Comparison of ENCODE assay signal across 1 cellular context in the genomic region with DNA sequence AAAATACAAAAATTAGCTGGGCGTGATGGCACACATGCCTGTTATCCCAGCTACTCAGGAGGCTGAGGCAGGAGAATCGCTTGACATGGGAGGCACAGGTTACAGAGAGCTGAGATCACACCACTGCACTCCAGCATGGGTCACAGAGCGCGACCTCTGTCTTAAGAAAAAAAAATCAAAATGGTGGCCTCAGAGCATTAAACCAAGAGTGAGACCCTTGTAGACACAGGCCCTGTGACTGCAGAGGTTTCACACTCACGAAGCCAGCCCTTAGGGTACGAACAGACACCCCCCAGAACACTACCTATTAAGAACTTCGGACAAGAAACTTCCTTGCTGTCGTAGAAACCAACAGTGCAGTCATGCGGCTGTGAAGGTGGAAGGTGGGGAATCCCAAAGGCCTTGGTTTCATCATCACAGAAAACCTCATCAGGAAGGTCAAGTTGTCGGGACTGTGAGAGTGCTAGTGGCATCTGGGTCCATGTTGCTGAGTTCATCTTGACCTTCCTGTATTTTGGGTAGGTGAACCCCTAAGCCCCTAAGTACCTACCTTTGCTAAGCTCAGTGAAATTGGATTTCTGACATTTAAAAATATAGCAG.
TF ChIP-seq lines count a peak whose summit lies in the region.

No MANE protein-coding gene starts in this region.

TF ChIP-seq in GM12878, 131 proteins besides CTCF, POLR2A, EP300 and RAD21 (continued from another document):
- no peak for TF ChIP-seq ZBED1 (IDR thresholded peaks at IDR 0.05; ENCODE audit: borderline replicate concordance)
- no peak for TF ChIP-seq ZNF24 (IDR thresholded peaks at IDR 0.05)
- no peak for TF ChIP-seq FOS (IDR thresholded peaks at IDR 0.05; ENCODE audit: borderline replicate concordance, extremely low read depth, insufficient read length)
- TF ChIP-seq TCF3 (IDR thresholded peaks at IDR 0.05; ENCODE audit: borderline replicate concordance, insufficient read depth, low read depth, low read length): no peak
- TF ChIP-seq, protein P1, sequence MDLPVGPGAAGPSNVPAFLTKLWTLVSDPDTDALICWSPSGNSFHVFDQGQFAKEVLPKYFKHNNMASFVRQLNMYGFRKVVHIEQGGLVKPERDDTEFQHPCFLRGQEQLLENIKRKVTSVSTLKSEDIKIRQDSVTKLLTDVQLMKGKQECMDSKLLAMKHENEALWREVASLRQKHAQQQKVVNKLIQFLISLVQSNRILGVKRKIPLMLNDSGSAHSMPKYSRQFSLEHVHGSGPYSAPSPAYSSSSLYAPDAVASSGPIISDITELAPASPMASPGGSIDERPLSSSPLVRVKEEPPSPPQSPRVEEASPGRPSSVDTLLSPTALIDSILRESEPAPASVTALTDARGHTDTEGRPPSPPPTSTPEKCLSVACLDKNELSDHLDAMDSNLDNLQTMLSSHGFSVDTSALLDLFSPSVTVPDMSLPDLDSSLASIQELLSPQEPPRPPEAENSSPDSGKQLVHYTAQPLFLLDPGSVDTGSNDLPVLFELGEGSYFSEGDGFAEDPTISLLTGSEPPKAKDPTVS (IDR thresholded peaks at IDR 0.05; ENCODE audit: low read depth, low read length): no peak
- TF ChIP-seq, protein P2, sequence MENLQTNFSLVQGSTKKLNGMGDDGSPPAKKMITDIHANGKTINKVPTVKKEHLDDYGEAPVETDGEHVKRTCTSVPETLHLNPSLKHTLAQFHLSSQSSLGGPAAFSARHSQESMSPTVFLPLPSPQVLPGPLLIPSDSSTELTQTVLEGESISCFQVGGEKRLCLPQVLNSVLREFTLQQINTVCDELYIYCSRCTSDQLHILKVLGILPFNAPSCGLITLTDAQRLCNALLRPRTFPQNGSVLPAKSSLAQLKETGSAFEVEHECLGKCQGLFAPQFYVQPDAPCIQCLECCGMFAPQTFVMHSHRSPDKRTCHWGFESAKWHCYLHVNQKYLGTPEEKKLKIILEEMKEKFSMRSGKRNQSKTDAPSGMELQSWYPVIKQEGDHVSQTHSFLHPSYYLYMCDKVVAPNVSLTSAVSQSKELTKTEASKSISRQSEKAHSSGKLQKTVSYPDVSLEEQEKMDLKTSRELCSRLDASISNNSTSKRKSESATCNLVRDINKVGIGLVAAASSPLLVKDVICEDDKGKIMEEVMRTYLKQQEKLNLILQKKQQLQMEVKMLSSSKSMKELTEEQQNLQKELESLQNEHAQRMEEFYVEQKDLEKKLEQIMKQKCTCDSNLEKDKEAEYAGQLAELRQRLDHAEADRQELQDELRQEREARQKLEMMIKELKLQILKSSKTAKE (IDR thresholded peaks at IDR 0.05; ENCODE audit: low read depth, poor library complexity, severe bottlenecking): no peak
- TF ChIP-seq, protein P3, sequence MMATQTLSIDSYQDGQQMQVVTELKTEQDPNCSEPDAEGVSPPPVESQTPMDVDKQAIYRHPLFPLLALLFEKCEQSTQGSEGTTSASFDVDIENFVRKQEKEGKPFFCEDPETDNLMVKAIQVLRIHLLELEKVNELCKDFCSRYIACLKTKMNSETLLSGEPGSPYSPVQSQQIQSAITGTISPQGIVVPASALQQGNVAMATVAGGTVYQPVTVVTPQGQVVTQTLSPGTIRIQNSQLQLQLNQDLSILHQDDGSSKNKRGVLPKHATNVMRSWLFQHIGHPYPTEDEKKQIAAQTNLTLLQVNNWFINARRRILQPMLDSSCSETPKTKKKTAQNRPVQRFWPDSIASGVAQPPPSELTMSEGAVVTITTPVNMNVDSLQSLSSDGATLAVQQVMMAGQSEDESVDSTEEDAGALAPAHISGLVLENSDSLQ (IDR thresholded peaks at IDR 0.05): no peak
- TF ChIP-seq, protein P4, sequence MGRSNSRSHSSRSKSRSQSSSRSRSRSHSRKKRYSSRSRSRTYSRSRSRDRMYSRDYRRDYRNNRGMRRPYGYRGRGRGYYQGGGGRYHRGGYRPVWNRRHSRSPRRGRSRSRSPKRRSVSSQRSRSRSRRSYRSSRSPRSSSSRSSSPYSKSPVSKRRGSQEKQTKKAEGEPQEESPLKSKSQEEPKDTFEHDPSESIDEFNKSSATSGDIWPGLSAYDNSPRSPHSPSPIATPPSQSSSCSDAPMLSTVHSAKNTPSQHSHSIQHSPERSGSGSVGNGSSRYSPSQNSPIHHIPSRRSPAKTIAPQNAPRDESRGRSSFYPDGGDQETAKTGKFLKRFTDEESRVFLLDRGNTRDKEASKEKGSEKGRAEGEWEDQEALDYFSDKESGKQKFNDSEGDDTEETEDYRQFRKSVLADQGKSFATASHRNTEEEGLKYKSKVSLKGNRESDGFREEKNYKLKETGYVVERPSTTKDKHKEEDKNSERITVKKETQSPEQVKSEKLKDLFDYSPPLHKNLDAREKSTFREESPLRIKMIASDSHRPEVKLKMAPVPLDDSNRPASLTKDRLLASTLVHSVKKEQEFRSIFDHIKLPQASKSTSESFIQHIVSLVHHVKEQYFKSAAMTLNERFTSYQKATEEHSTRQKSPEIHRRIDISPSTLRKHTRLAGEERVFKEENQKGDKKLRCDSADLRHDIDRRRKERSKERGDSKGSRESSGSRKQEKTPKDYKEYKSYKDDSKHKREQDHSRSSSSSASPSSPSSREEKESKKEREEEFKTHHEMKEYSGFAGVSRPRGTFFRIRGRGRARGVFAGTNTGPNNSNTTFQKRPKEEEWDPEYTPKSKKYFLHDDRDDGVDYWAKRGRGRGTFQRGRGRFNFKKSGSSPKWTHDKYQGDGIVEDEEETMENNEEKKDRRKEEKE (IDR thresholded peaks at IDR 0.05): no peak
- TF ChIP-seq POU2F2 (IDR thresholded peaks at IDR 0.05; ENCODE audit: borderline replicate concordance, low read depth, low read length): no peak
- TF ChIP-seq, protein P5, sequence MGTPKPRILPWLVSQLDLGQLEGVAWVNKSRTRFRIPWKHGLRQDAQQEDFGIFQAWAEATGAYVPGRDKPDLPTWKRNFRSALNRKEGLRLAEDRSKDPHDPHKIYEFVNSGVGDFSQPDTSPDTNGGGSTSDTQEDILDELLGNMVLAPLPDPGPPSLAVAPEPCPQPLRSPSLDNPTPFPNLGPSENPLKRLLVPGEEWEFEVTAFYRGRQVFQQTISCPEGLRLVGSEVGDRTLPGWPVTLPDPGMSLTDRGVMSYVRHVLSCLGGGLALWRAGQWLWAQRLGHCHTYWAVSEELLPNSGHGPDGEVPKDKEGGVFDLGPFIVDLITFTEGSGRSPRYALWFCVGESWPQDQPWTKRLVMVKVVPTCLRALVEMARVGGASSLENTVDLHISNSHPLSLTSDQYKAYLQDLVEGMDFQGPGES (IDR thresholded peaks at IDR 0.05): no peak
- TF ChIP-seq ZNF207 (IDR thresholded peaks at IDR 0.05; ENCODE audit: borderline replicate concordance): no peak
- no peak for TF ChIP-seq BHLHE40 (IDR thresholded peaks at IDR 0.05; ENCODE audit: borderline replicate concordance in 1 of 2, low read depth in 2 of 2, low read length in 1 of 2)
- TF ChIP-seq BCL11A (IDR thresholded peaks at IDR 0.05; ENCODE audit: low read depth, low read length): no peak
- TF ChIP-seq YY1 (IDR thresholded peaks at IDR 0.05; ENCODE audit: low read depth, low read length): peak; percentile 72
- TF ChIP-seq, protein P6, sequence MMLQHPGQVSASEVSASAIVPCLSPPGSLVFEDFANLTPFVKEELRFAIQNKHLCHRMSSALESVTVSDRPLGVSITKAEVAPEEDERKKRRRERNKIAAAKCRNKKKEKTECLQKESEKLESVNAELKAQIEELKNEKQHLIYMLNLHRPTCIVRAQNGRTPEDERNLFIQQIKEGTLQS (IDR thresholded peaks at IDR 0.05; ENCODE audit: borderline replicate concordance, extremely low read depth, low read depth, low read length): no peak
- no peak for TF ChIP-seq RB1 (IDR thresholded peaks at IDR 0.05; ENCODE audit: borderline replicate concordance)
- TF ChIP-seq, protein P7, sequence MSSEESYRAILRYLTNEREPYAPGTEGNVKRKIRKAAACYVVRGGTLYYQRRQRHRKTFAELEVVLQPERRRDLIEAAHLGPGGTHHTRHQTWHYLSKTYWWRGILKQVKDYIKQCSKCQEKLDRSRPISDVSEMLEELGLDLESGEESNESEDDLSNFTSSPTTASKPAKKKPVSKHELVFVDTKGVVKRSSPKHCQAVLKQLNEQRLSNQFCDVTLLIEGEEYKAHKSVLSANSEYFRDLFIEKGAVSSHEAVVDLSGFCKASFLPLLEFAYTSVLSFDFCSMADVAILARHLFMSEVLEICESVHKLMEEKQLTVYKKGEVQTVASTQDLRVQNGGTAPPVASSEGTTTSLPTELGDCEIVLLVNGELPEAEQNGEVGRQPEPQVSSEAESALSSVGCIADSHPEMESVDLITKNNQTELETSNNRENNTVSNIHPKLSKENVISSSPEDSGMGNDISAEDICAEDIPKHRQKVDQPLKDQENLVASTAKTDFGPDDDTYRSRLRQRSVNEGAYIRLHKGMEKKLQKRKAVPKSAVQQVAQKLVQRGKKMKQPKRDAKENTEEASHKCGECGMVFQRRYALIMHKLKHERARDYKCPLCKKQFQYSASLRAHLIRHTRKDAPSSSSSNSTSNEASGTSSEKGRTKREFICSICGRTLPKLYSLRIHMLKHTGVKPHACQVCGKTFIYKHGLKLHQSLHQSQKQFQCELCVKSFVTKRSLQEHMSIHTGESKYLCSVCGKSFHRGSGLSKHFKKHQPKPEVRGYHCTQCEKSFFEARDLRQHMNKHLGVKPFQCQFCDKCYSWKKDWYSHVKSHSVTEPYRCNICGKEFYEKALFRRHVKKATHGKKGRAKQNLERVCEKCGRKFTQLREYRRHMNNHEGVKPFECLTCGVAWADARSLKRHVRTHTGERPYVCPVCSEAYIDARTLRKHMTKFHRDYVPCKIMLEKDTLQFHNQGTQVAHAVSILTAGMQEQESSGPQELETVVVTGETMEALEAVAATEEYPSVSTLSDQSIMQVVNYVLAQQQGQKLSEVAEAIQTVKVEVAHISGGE (CRISPR knock-in tag; IDR thresholded peaks at IDR 0.05): no peak
- peak; percentile 17; the same call in 1 of the 2 replicates for TF ChIP-seq DPF2 (IDR thresholded peaks at IDR 0.05)
- TF ChIP-seq IKZF1 (conservative IDR thresholded peaks at IDR 0.05): peak; percentile 45
- no peak for TF ChIP-seq SMARCA5 (IDR thresholded peaks at IDR 0.05)
- TF ChIP-seq FOXK2 (IDR thresholded peaks at IDR 0.05): no peak
- TF ChIP-seq, protein P8, sequence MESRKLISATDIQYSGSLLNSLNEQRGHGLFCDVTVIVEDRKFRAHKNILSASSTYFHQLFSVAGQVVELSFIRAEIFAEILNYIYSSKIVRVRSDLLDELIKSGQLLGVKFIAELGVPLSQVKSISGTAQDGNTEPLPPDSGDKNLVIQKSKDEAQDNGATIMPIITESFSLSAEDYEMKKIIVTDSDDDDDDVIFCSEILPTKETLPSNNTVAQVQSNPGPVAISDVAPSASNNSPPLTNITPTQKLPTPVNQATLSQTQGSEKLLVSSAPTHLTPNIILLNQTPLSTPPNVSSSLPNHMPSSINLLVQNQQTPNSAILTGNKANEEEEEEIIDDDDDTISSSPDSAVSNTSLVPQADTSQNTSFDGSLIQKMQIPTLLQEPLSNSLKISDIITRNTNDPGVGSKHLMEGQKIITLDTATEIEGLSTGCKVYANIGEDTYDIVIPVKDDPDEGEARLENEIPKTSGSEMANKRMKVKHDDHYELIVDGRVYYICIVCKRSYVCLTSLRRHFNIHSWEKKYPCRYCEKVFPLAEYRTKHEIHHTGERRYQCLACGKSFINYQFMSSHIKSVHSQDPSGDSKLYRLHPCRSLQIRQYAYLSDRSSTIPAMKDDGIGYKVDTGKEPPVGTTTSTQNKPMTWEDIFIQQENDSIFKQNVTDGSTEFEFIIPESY (IDR thresholded peaks at IDR 0.05): no peak
- TF ChIP-seq, protein P9, sequence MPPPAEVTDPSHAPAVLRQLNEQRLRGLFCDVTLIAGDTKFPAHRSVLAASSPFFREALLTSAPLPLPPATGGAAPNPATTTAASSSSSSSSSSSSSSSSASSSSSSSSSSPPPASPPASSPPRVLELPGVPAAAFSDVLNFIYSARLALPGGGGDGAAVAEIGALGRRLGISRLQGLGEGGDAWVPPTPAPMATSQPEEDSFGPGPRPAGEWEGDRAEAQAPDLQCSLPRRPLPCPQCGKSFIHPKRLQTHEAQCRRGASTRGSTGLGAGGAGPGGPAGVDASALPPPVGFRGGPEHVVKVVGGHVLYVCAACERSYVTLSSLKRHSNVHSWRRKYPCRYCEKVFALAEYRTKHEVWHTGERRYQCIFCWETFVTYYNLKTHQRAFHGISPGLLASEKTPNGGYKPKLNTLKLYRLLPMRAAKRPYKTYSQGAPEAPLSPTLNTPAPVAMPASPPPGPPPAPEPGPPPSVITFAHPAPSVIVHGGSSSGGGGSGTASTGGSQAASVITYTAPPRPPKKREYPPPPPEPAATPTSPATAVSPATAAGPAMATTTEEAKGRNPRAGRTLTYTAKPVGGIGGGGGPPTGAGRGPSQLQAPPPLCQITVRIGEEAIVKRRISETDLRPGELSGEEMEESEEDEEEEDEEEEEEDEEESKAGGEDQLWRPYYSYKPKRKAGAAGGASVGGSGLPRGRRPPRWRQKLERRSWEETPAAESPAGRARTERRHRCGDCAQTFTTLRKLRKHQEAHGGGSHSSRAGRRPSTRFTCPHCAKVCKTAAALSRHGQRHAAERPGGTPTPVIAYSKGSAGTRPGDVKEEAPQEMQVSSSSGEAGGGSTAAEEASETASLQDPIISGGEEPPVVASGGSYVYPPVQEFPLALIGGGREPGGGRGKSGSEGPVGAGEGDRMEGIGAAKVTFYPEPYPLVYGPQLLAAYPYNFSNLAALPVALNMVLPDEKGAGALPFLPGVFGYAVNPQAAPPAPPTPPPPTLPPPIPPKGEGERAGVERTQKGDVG (CRISPR knock-in tag; IDR thresholded peaks at IDR 0.05): no peak
- TF ChIP-seq JUND (IDR thresholded peaks at IDR 0.05; ENCODE audit: low read depth, low read length): no peak
- no peak for TF ChIP-seq ZNF217 (IDR thresholded peaks at IDR 0.05)
- peak; percentile 43 for TF ChIP-seq ATF7 (IDR thresholded peaks at IDR 0.05; ENCODE audit: low read depth)
- TF ChIP-seq EED (IDR thresholded peaks at IDR 0.05; ENCODE audit: low read depth): peak; percentile 26; the same call in 1 of the 2 replicates
- TF ChIP-seq, protein P10, sequence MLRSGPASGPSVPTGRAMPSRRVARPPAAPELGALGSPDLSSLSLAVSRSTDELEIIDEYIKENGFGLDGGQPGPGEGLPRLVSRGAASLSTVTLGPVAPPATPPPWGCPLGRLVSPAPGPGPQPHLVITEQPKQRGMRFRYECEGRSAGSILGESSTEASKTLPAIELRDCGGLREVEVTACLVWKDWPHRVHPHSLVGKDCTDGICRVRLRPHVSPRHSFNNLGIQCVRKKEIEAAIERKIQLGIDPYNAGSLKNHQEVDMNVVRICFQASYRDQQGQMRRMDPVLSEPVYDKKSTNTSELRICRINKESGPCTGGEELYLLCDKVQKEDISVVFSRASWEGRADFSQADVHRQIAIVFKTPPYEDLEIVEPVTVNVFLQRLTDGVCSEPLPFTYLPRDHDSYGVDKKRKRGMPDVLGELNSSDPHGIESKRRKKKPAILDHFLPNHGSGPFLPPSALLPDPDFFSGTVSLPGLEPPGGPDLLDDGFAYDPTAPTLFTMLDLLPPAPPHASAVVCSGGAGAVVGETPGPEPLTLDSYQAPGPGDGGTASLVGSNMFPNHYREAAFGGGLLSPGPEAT (IDR thresholded peaks at IDR 0.05; ENCODE audit: low read depth): peak; percentile 70
- TF ChIP-seq MEF2A (IDR thresholded peaks at IDR 0.05; ENCODE audit: insufficient read depth, low read depth, low read length): no peak
- TF ChIP-seq FOXM1 (IDR thresholded peaks at IDR 0.05; ENCODE audit: low read depth, low read length): no peak
- no peak for TF ChIP-seq CHD2 (IDR thresholded peaks at IDR 0.05; ENCODE audit: borderline replicate concordance, low read depth, low read length)
- TF ChIP-seq MYC (IDR thresholded peaks at IDR 0.05; ENCODE audit: insufficient read depth, insufficient read length, insufficient replicate concordance, low read length, severe bottlenecking): no peak
- TF ChIP-seq CHD4 (IDR thresholded peaks at IDR 0.05): no peak
